ENCODE assay signal across 29 cellular contexts in genomic region chr3:86152620-86153019, GRCh38.
"Had no signal": no experiment of that assay in that cellular context is flagged by ENCODE, and none has a peak within 500 bp of the region (broad histone marks: within the 10 kb centered on the region; RNA-seq: fewer than 3 reads in every experiment).

No MANE protein-coding gene starts in this region.

- H3K4me2 ChIP-seq: hepatocyte had no signal

- H2AFZ ChIP-seq: hepatocyte had no signal

- H3K9me3 ChIP-seq: adrenal gland, body of pancreas, gastroesophageal sphincter had no signal

- FAIRE-seq: colon, endometrium, endothelial cell of umbilical vein had no signal

- H3K27ac ChIP-seq: adrenal gland, body of pancreas, epithelial cell of prostate, esophagus squamous epithelium, gastroesophageal sphincter, heart right ventricle, hepatocyte had no signal

- H3K79me2 ChIP-seq: hepatocyte had no signal

- ATAC-seq: activated CD4-positive, alpha-beta T cell treated with anti-CD3 and anti-CD28 coated beads for 36 hours; activated naive CD8-positive, alpha-beta T cell treated with anti-CD3 and anti-CD28 coated beads, Interleukin-2, amount 50 U/mL, for 24 hours; body of pancreas; gastroesophageal sphincter; heart right ventricle had no signal

- DNase-seq: activated CD4-positive, alpha-beta memory T cell treated with anti-CD3 and anti-CD28 coated beads, Interleukin-2, amount 10 ng/mL, durations not matched to agents 7 days and 5 days; activated CD4-positive, alpha-beta T cell treated with anti-CD3 and anti-CD28 coated beads for 36 hours; activated CD4-positive, alpha-beta T cell treated with anti-CD3 and anti-CD28 coated beads, Interleukin-2, amount 10 ng/mL, durations not matched to agents 24 days and 14 days; activated CD4-positive, alpha-beta T cell treated with anti-CD3 and anti-CD28 coated beads, Interleukin-2, amount 50 U/mL, for 4 hours; activated CD4-positive, CD25-positive, alpha-beta regulatory T cell; activated CD4-positive, CD25-positive, alpha-beta regulatory T cell treated with anti-CD3 and anti-CD28 coated beads, Interleukin-2, amount 50 U/mL, for 72 hours; activated effector memory CD4-positive, alpha-beta T cell treated with anti-CD3 and anti-CD28 coated beads, Interleukin-2, amount 50 U/mL, for 16 hours; activated naive CD4-positive, alpha-beta T cell treated with anti-CD3 and anti-CD28 coated beads for 36 hours; activated naive CD8-positive, alpha-beta T cell treated with anti-CD3 and anti-CD28 coated beads for 36 hours; activated naive CD8-positive, alpha-beta T cell treated with anti-CD3 and anti-CD28 coated beads, Interleukin-2, amount 50 U/mL, for 24 hours; activated T-cell treated with anti-CD3 and anti-CD28 coated beads, Interleukin-2, amount 50 U/mL, for 48 hours; adrenal gland; amygdala; aorta; body of pancreas; caudate nucleus; cortex of kidney; dermis blood vessel endothelial cell; effector CD8-positive, alpha-beta T cell; esophagus squamous epithelium; foreskin melanocyte; heart right ventricle; T-helper 2 cell had no signal

- H3K4me1 ChIP-seq: adrenal gland, body of pancreas, esophagus squamous epithelium, gastroesophageal sphincter, heart right ventricle had no signal

- H3K36me3 ChIP-seq: adrenal gland, esophagus squamous epithelium, gastroesophageal sphincter, heart right ventricle had no signal

- H3K27me3 ChIP-seq: adrenal gland, body of pancreas, esophagus squamous epithelium, gastroesophageal sphincter, heart right ventricle, hepatocyte had no signal

- H3K4me3 ChIP-seq: adrenal gland, body of pancreas, esophagus squamous epithelium, gastroesophageal sphincter, heart right ventricle, hepatocyte had no signal
